Comparison of ENCODE assay signal across 2 cellular contexts in genomic region chr6:166278579-166279392, GRCh38.
TF ChIP-seq lines count a peak whose summit lies in the region.

No MANE protein-coding gene starts in this region.

TF ChIP-seq in HEK293, 187 proteins besides CTCF, POLR2A, EP300 and RAD21:
- TF ChIP-seq, protein P1, sequence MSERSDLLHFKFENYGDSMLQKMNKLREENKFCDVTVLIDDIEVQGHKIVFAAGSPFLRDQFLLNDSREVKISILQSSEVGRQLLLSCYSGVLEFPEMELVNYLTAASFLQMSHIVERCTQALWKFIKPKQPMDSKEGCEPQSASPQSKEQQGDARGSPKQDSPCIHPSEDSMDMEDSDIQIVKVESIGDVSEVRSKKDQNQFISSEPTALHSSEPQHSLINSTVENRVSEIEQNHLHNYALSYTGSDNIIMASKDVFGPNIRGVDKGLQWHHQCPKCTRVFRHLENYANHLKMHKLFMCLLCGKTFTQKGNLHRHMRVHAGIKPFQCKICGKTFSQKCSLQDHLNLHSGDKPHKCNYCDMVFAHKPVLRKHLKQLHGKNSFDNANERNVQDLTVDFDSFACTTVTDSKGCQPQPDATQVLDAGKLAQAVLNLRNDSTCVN (tag by site-specific recombination; optimal IDR thresholded peaks at IDR 0.05) = peak; percentile 18
- TF ChIP-seq, protein P2, sequence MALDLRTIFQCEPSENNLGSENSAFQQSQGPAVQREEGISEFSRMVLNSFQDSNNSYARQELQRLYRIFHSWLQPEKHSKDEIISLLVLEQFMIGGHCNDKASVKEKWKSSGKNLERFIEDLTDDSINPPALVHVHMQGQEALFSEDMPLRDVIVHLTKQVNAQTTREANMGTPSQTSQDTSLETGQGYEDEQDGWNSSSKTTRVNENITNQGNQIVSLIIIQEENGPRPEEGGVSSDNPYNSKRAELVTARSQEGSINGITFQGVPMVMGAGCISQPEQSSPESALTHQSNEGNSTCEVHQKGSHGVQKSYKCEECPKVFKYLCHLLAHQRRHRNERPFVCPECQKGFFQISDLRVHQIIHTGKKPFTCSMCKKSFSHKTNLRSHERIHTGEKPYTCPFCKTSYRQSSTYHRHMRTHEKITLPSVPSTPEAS (tag by site-specific recombination; IDR thresholded peaks at IDR 0.05) = peak; percentile 77
- no peak for TF ChIP-seq YY2 (tag by site-specific recombination; IDR thresholded peaks at IDR 0.05)

TF ChIP-seq in H1, 55 proteins besides CTCF, POLR2A, EP300 and RAD21 (continued from another document):
- no peak for TF ChIP-seq RXRA (IDR thresholded peaks at IDR 0.05; ENCODE audit: insufficient read depth, low read depth, low read length)
